ENCODE assay signal across 1 cellular context in the genomic region with DNA sequence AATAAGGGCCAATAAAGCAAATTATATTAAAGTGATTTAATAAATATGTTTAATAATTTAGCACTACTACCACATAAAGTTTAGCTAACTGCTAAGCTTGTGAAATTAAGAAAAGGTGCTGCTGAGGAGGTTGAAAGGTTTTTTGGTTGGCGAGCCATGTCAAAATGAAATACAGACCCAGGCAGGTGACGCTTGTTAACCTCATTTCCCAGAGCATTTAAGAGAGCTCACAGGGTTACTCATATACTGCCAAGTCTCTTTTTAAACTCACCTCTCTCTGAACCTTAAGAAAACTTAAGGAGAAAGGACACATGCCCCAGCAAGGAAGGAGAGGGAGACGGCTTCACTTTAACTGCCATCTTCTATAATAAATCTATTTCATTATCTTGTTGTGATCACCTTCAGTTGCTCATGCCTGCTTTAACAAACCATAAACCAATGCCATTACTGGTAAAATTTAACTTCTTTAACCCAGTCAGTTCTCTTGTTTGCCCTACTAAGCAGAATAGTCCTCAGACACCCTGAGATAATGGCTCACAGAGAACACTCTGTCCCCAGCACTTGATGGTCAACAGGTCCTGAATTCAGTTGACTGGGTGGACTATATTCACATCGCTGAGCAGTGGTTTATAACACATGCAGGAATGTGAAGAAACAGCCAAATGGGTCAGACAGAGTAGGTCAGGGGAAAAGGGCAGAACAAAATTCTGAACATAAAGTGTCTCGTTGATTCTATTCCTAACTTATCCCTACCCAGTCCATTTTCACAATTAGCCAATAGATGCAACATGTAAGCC.
TF ChIP-seq lines count a peak whose summit lies in the region.

No MANE protein-coding gene starts in this region.

TF ChIP-seq in GM12878, 131 proteins besides CTCF, POLR2A, EP300 and RAD21:
- TF ChIP-seq, protein P1, sequence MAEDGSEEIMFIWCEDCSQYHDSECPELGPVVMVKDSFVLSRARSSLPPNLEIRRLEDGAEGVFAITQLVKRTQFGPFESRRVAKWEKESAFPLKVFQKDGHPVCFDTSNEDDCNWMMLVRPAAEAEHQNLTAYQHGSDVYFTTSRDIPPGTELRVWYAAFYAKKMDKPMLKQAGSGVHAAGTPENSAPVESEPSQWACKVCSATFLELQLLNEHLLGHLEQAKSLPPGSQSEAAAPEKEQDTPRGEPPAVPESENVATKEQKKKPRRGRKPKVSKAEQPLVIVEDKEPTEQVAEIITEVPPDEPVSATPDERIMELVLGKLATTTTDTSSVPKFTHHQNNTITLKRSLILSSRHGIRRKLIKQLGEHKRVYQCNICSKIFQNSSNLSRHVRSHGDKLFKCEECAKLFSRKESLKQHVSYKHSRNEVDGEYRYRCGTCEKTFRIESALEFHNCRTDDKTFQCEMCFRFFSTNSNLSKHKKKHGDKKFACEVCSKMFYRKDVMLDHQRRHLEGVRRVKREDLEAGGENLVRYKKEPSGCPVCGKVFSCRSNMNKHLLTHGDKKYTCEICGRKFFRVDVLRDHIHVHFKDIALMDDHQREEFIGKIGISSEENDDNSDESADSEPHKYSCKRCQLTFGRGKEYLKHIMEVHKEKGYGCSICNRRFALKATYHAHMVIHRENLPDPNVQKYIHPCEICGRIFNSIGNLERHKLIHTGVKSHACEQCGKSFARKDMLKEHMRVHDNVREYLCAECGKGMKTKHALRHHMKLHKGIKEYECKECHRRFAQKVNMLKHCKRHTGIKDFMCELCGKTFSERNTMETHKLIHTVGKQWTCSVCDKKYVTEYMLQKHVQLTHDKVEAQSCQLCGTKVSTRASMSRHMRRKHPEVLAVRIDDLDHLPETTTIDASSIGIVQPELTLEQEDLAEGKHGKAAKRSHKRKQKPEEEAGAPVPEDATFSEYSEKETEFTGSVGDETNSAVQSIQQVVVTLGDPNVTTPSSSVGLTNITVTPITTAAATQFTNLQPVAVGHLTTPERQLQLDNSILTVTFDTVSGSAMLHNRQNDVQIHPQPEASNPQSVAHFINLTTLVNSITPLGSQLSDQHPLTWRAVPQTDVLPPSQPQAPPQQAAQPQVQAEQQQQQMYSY (CRISPR knock-in tag; IDR thresholded peaks at IDR 0.05) = no peak
- TF ChIP-seq RUNX3 (IDR thresholded peaks at IDR 0.05; ENCODE audit: low read length) (peak; percentile 49; the same call in 1 of the 2 replicates), IKZF2 (IDR thresholded peaks at IDR 0.05) (peak; percentile 50 to 51; a peak in 1 of 4 replicates), CBX5 (IDR thresholded peaks at IDR 0.05; ENCODE audit: low read depth) (no peak), DPF2 (IDR thresholded peaks at IDR 0.05) (peak; percentile 53; the same call in 1 of the 2 replicates), MXI1 (IDR thresholded peaks at IDR 0.05; ENCODE audit: low read depth, low read length) (no peak), HDAC2 (IDR thresholded peaks at IDR 0.05) (no peak), MEF2B (IDR thresholded peaks at IDR 0.05; ENCODE audit: partially characterized antibody, poor library complexity, severe bottlenecking) (peak; percentile 50), BHLHE40 (IDR thresholded peaks at IDR 0.05; ENCODE audit: borderline replicate concordance in 1 of 2, low read depth in 2 of 2, low read length in 1 of 2) (peak; percentile 68 to 71; a peak in 3 of 4 replicates), EED (IDR thresholded peaks at IDR 0.05; ENCODE audit: low read depth) (no peak), ESRRA (IDR thresholded peaks at IDR 0.05; ENCODE audit: low read length) (no peak), GABPA (IDR thresholded peaks at IDR 0.05; ENCODE audit: low read depth) (no peak), HDGF (IDR thresholded peaks at IDR 0.05) (no peak), ZNF24 (IDR thresholded peaks at IDR 0.05) (0 out of 2 replicates have a peak, but pooled peaks have one; percentile 22), TCF12 (IDR thresholded peaks at IDR 0.05; ENCODE audit: low read depth, low read length) (peak; percentile 47; the same call in 1 of the 2 replicates), MEF2A (IDR thresholded peaks at IDR 0.05; ENCODE audit: insufficient read depth, low read depth, low read length) (no peak), PAX8 (IDR thresholded peaks at IDR 0.05) (0 out of 2 replicates have a peak, but pooled peaks have one; percentile 13), ZZZ3 (IDR thresholded peaks at IDR 0.05; ENCODE audit: control insufficient read depth, insufficient read length, low read depth) (no peak), ZNF622 (IDR thresholded peaks at IDR 0.05) (no peak), STAT1 (conservative IDR thresholded peaks at IDR 0.05) (no peak), IKZF1 (conservative IDR thresholded peaks at IDR 0.05) (peak; percentile 43; the same call in 1 of the 2 replicates), NFYA (IDR thresholded peaks at IDR 0.05; ENCODE audit: borderline replicate concordance, low read depth, low read length) (no peak), CREM (IDR thresholded peaks at IDR 0.05; ENCODE audit: low read depth) (no peak), SREBF1 (IDR thresholded peaks at IDR 0.05; ENCODE audit: low read length) (no peak), CHD2 (IDR thresholded peaks at IDR 0.05; ENCODE audit: borderline replicate concordance, low read depth, low read length) (no peak), MTA2 (IDR thresholded peaks at IDR 0.05; ENCODE audit: low read depth) (peak; percentile 58; the same call in 1 of the 2 replicates), BCL11A (IDR thresholded peaks at IDR 0.05; ENCODE audit: low read depth, low read length) (peak; percentile 49; the same call in 1 of the 2 replicates)
- TF ChIP-seq, protein P2, sequence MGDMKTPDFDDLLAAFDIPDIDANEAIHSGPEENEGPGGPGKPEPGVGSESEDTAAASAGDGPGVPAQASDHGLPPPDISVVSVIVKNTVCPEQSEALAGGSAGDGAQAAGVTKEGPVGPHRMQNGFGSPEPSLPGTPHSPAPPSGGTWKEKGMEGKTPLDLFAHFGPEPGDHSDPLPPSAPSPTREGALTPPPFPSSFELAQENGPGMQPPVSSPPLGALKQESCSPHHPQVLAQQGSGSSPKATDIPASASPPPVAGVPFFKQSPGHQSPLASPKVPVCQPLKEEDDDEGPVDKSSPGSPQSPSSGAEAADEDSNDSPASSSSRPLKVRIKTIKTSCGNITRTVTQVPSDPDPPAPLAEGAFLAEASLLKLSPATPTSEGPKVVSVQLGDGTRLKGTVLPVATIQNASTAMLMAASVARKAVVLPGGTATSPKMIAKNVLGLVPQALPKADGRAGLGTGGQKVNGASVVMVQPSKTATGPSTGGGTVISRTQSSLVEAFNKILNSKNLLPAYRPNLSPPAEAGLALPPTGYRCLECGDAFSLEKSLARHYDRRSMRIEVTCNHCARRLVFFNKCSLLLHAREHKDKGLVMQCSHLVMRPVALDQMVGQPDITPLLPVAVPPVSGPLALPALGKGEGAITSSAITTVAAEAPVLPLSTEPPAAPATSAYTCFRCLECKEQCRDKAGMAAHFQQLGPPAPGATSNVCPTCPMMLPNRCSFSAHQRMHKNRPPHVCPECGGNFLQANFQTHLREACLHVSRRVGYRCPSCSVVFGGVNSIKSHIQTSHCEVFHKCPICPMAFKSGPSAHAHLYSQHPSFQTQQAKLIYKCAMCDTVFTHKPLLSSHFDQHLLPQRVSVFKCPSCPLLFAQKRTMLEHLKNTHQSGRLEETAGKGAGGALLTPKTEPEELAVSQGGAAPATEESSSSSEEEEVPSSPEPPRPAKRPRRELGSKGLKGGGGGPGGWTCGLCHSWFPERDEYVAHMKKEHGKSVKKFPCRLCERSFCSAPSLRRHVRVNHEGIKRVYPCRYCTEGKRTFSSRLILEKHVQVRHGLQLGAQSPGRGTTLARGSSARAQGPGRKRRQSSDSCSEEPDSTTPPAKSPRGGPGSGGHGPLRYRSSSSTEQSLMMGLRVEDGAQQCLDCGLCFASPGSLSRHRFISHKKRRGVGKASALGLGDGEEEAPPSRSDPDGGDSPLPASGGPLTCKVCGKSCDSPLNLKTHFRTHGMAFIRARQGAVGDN (IDR thresholded peaks at IDR 0.05) = no peak
- TF ChIP-seq, protein P3, sequence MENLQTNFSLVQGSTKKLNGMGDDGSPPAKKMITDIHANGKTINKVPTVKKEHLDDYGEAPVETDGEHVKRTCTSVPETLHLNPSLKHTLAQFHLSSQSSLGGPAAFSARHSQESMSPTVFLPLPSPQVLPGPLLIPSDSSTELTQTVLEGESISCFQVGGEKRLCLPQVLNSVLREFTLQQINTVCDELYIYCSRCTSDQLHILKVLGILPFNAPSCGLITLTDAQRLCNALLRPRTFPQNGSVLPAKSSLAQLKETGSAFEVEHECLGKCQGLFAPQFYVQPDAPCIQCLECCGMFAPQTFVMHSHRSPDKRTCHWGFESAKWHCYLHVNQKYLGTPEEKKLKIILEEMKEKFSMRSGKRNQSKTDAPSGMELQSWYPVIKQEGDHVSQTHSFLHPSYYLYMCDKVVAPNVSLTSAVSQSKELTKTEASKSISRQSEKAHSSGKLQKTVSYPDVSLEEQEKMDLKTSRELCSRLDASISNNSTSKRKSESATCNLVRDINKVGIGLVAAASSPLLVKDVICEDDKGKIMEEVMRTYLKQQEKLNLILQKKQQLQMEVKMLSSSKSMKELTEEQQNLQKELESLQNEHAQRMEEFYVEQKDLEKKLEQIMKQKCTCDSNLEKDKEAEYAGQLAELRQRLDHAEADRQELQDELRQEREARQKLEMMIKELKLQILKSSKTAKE (IDR thresholded peaks at IDR 0.05; ENCODE audit: low read depth, poor library complexity, severe bottlenecking) = peak; percentile 55
- TF ChIP-seq, protein P4, sequence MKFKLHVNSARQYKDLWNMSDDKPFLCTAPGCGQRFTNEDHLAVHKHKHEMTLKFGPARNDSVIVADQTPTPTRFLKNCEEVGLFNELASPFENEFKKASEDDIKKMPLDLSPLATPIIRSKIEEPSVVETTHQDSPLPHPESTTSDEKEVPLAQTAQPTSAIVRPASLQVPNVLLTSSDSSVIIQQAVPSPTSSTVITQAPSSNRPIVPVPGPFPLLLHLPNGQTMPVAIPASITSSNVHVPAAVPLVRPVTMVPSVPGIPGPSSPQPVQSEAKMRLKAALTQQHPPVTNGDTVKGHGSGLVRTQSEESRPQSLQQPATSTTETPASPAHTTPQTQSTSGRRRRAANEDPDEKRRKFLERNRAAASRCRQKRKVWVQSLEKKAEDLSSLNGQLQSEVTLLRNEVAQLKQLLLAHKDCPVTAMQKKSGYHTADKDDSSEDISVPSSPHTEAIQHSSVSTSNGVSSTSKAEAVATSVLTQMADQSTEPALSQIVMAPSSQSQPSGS (IDR thresholded peaks at IDR 0.05; ENCODE audit: low read length) = peak; percentile 48; the same call in 1 of the 2 replicates
- TF ChIP-seq, protein P5, sequence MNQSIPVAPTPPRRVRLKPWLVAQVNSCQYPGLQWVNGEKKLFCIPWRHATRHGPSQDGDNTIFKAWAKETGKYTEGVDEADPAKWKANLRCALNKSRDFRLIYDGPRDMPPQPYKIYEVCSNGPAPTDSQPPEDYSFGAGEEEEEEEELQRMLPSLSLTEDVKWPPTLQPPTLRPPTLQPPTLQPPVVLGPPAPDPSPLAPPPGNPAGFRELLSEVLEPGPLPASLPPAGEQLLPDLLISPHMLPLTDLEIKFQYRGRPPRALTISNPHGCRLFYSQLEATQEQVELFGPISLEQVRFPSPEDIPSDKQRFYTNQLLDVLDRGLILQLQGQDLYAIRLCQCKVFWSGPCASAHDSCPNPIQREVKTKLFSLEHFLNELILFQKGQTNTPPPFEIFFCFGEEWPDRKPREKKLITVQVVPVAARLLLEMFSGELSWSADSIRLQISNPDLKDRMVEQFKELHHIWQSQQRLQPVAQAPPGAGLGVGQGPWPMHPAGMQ (IDR thresholded peaks at IDR 0.05; ENCODE audit: borderline replicate concordance) = no peak
- TF ChIP-seq, protein P6, sequence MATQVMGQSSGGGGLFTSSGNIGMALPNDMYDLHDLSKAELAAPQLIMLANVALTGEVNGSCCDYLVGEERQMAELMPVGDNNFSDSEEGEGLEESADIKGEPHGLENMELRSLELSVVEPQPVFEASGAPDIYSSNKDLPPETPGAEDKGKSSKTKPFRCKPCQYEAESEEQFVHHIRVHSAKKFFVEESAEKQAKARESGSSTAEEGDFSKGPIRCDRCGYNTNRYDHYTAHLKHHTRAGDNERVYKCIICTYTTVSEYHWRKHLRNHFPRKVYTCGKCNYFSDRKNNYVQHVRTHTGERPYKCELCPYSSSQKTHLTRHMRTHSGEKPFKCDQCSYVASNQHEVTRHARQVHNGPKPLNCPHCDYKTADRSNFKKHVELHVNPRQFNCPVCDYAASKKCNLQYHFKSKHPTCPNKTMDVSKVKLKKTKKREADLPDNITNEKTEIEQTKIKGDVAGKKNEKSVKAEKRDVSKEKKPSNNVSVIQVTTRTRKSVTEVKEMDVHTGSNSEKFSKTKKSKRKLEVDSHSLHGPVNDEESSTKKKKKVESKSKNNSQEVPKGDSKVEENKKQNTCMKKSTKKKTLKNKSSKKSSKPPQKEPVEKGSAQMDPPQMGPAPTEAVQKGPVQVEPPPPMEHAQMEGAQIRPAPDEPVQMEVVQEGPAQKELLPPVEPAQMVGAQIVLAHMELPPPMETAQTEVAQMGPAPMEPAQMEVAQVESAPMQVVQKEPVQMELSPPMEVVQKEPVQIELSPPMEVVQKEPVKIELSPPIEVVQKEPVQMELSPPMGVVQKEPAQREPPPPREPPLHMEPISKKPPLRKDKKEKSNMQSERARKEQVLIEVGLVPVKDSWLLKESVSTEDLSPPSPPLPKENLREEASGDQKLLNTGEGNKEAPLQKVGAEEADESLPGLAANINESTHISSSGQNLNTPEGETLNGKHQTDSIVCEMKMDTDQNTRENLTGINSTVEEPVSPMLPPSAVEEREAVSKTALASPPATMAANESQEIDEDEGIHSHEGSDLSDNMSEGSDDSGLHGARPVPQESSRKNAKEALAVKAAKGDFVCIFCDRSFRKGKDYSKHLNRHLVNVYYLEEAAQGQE (IDR thresholded peaks at IDR 0.05; ENCODE audit: low read depth, low read length) = no peak
